ENCODE assay signal across 6 cellular contexts in genomic region chr7:78223598-78223997, GRCh38.
"Had no signal": no experiment of that assay in that cellular context is flagged by ENCODE, and none has a peak within 500 bp of the region (broad histone marks: within the 10 kb centered on the region; RNA-seq: fewer than 3 reads in every experiment).

No MANE protein-coding gene starts in this region.

- DNase-seq: IMR-90, KBM-7, KG1 had no signal

- ATAC-seq: HepG2, K562 had no signal

- H3K27ac ChIP-seq: HL-60 had no signal

- H3K4me3 ChIP-seq: K562 had no signal
